Comparison of ENCODE assay signal across 10 cellular contexts in genomic region chr1:32696996-32697395, GRCh38. TPM values are rescaled to one million over a fixed set of nuclear protein-coding genes. Genes with fewer than 3 reads are reported as not detected.
"Had no signal": no experiment of that assay in that cellular context is flagged by ENCODE, and none has a peak within 500 bp of the region (broad histone marks: within the 10 kb centered on the region; RNA-seq: fewer than 3 reads in every experiment).

No MANE protein-coding gene starts in this region.

RNA-seq across cellular contexts. Expression of gene SYNC, which starts 5.6 kb away (rescaled TPM):
- total RNA-seq: activated CD4-positive, alpha-beta memory T cell treated with anti-CD3 and anti-CD28 coated beads, Interleukin-2, amount 10 ng/mL, durations not matched to agents 7 days and 5 days; activated CD4-positive, alpha-beta T cell treated with anti-CD3 and anti-CD28 coated beads for 36 hours; activated CD4-positive, alpha-beta T cell treated with anti-CD3 and anti-CD28 coated beads, Interleukin-2, amount 10 ng/mL, durations not matched to agents 7 days and 5 days; activated CD8-positive, alpha-beta memory T cell treated with anti-CD3 and anti-CD28 coated beads, Interleukin-2, amount 10 ng/mL, durations not matched to agents 7 days and 5 days; activated CD8-positive, alpha-beta T cell treated with anti-CD3 and anti-CD28 coated beads, Interleukin-2, amount 10 ng/mL, durations not matched to agents 7 days and 5 days; activated naive CD8-positive, alpha-beta T cell treated with anti-CD3 and anti-CD28 coated beads, Interleukin-2, amount 10 ng/mL, durations not matched to agents 7 days and 5 days; activated T-helper 2 cell treated with anti-CD3 and anti-CD28 coated beads, Interferon-gamma antibody, Interleukin-2, Interleukin-4, amounts not matched to agents 10 μg/mL and 5 μg/mL and 100 μg/mL, durations not matched to agents 14 hours and 24 hours and 36 hours; T-helper 1 cell treated with Interleukin-12 subunit alpha and Interleukin-12 subunit beta and Interleukin-4 antibody, amounts not matched to agents 30 ng/mL and 1 ng/mL, for 36 hours; T-helper 17 cell; T-helper 2 cell treated with Interferon-gamma antibody and Interleukin-4, amounts not matched to agents 100 ng/mL and 5 ng/mL, for 36 hours had no signal
